In genomic region chr6:37049990-37050853, GRCh38 we compare ENCODE assay signal across 1 cellular context.
TF ChIP-seq lines count a peak whose summit lies in the region.

No MANE protein-coding gene starts in this region.

TF ChIP-seq in K562, 482 proteins besides CTCF, POLR2A, EP300 and RAD21 (continued from another document and continues in another):
- TF ChIP-seq TCF15 (CRISPR knock-in tag; IDR thresholded peaks at IDR 0.05) (0 out of 2 replicates have a peak, but pooled peaks have one; percentile 8), ZNF311 (CRISPR knock-in tag; IDR thresholded peaks at IDR 0.05) (peak; percentile 67; the same call in 1 of the 2 replicates), MYBL2 (IDR thresholded peaks at IDR 0.05; ENCODE audit: low read depth) (no peak), MYBL2 (CRISPR knock-in tag; IDR thresholded peaks at IDR 0.05; ENCODE audit: borderline replicate concordance) (no peak), ARHGAP35 (IDR thresholded peaks at IDR 0.05; ENCODE audit: partially characterized antibody) (no peak), PPARD (CRISPR knock-in tag; IDR thresholded peaks at IDR 0.05) (no peak), ELF4 (CRISPR knock-in tag; IDR thresholded peaks at IDR 0.05) (no peak; the same call in 1 of the 2 replicates), ZNF197 (CRISPR knock-in tag; IDR thresholded peaks at IDR 0.05; ENCODE audit: low read depth) (peak; percentile 74; the same call in 1 of the 2 replicates), EHMT2 (IDR thresholded peaks at IDR 0.05) (peak; percentile 46; the same call in 1 of the 2 replicates), ZNF121 (CRISPR knock-in tag; conservative IDR thresholded peaks at IDR 0.05) (no peak), CREB5 (CRISPR knock-in tag; IDR thresholded peaks at IDR 0.05) (peak; percentile 82), WHSC1 (IDR thresholded peaks at IDR 0.05; ENCODE audit: low read length) (peak; percentile 20), POLR2B (IDR thresholded peaks at IDR 0.05; ENCODE audit: low read depth, partially characterized antibody) (peak; percentile 19), TEAD1 (CRISPR knock-in tag; IDR thresholded peaks at IDR 0.05) (peak; percentile 29 to 94; a peak in 2 of 4 replicates), ZNF518B (CRISPR knock-in tag; IDR thresholded peaks at IDR 0.05) (no peak), FIP1L1 (IDR thresholded peaks at IDR 0.05; ENCODE audit: low read depth, low read length, poor library complexity, severe bottlenecking) (no peak), CHD4 (IDR thresholded peaks at IDR 0.05; ENCODE audit: insufficient read depth, insufficient replicate concordance, low read depth, low read length, poor library complexity, severe bottlenecking) (peak; percentile 86), RHOXF2B (CRISPR knock-in tag; conservative IDR thresholded peaks at IDR 0.05) (no peak), MNT (conservative IDR thresholded peaks at IDR 0.05) (peak; percentile 77 to 83), DEAF1 (CRISPR knock-in tag; IDR thresholded peaks at IDR 0.05) (no peak), IRF2 (CRISPR knock-in tag; IDR thresholded peaks at IDR 0.05) (no peak), ZNF717 (CRISPR knock-in tag; IDR thresholded peaks at IDR 0.05) (0 out of 2 replicates have a peak, but pooled peaks have one; percentile 64), XRCC3 (IDR thresholded peaks at IDR 0.05) (no peak), ZNF561 (CRISPR knock-in tag; conservative IDR thresholded peaks at IDR 0.05) (peak; percentile 16; the same call in 1 of the 2 replicates), NCOA6 (IDR thresholded peaks at IDR 0.05) (no peak), ZMIZ1 (IDR thresholded peaks at IDR 0.05; ENCODE audit: low read depth in 2 of 2, low read length in 2 of 2) (no peak), HCFC1 (IDR thresholded peaks at IDR 0.05; ENCODE audit: low read depth, low read length) (no peak), IRF1 (CRISPR knock-in tag; IDR thresholded peaks at IDR 0.05; ENCODE audit: borderline replicate concordance) (no peak), ZFP1 (CRISPR knock-in tag; IDR thresholded peaks at IDR 0.05) (no peak), ZNF212 (CRISPR knock-in tag; IDR thresholded peaks at IDR 0.05) (no peak), ZNF444 (CRISPR knock-in tag; IDR thresholded peaks at IDR 0.05) (no peak), FOSL1 (tag; conservative IDR thresholded peaks at IDR 0.05) (peak; percentile 47), RBM17 (IDR thresholded peaks at IDR 0.05; ENCODE audit: borderline replicate concordance, low read depth, low read length) (no peak), HMG20B (CRISPR knock-in tag; IDR thresholded peaks at IDR 0.05) (0 out of 2 replicates have a peak, but pooled peaks have one; percentile 33), HNRNPLL (IDR thresholded peaks at IDR 0.05; ENCODE audit: low read depth, low read length, poor library complexity, severe bottlenecking) (peak; percentile 47), ZNF232 (CRISPR knock-in tag; IDR thresholded peaks at IDR 0.05) (no peak)
